19 cellular contexts compared by ENCODE assay signal in the genomic region with DNA sequence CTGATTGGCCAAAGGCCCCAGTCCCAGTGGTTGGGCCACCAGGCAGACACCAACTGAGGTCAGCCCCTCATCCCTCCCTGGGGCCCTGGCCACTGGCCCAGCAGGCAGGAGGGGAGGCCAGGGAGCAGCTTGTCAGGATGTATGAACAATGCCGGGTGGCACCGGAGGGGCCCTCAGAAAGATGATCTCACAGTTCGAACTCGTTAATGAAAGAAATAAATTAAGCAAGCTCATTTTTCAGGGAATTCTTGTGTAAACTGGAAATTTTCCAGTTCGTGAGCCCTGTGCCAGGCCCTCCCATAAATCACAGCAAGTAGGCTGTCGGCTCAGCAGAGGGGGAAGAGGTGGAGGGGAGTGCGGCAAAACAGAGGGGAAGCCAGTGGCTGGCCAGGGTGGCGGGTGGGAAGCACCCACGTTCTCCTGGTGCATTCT.
DNase-seq lines count a peak whose midpoint lies in the region; ATAC-seq and TF ChIP-seq lines count a peak whose summit lies in the region.
"Had no signal": no experiment of that assay in that cellular context is flagged by ENCODE, and none has a peak within 500 bp of the region (broad histone marks: within the 10 kb centered on the region; RNA-seq: fewer than 3 reads in every experiment).

No MANE protein-coding gene starts in this region.

- H3K9me2 ChIP-seq in GM23248 (ENCODE audit: insufficient read depth): no peaks in the 10 kb centered on the region

- no peak overlapping the region for H3K27ac ChIP-seq in GM23248
- H3K27ac ChIP-seq: tibial artery had no signal

- peak; percentile 79 for DNase-seq in DMS 273 (lab: John Stamatoyannopoulos, UW; ENCODE audit: unreplicated experiment)
- DNase-seq in NCI-H1694 (lab: John Stamatoyannopoulos, UW): peak; percentile 97
- peak; percentile 5 for DNase-seq in astrocyte of the cerebellum (ENCODE audit: low read depth)
- no peak for DNase-seq in omental fat pad (ENCODE audit: low spot score)
- DNase-seq in activated naive CD4-positive, alpha-beta T cell treated with anti-CD3 and anti-CD28 coated beads, Interleukin-2, amount 10 ng/mL, durations not matched to agents 7 days and 5 days: no peak
- no peak for DNase-seq in GM23248
- no peak for DNase-seq in NCI-H345 (lab: John Stamatoyannopoulos, UW)
- no peak for DNase-seq in CD14-positive monocyte (ENCODE audit: low spot score)
- DNase-seq: activated CD4-positive, alpha-beta T cell treated with anti-CD3 and anti-CD28 coated beads, Interleukin-2, amount 50 U/mL, for 4 hours; BE2C; DND-41; mucosa of descending colon; NCI-H510A; stimulated activated CD4-positive, alpha-beta T cell treated with anti-CD3 and anti-CD28 coated beads, Interleukin-1b, Interleukin-23, amount 100 ng/mL, for 48 hours; tibial artery had no signal

- ATAC-seq in omental fat pad (ENCODE audit: low FRiP score): peak; percentile 55
- ATAC-seq: mucosa of descending colon, Panc1 had no signal

- in situ Hi-C loops in astrocyte of the cerebellum (cut with HindIII; ENCODE audit: low sequenced_read_pairs) (no loop called here), GM23248 (cut with MboI) (no loop called here)

- H3K4me3 Mint-ChIP-seq in activated naive CD4-positive, alpha-beta T cell treated with anti-CD3 and anti-CD28 coated beads, Interleukin-2, amount 10 ng/mL, durations not matched to agents 7 days and 5 days: no peak overlapping the region
- H3K4me3 Mint-ChIP-seq in CD14-positive monocyte: no peak overlapping the region
- H3K4me3 Mint-ChIP-seq: T-helper 2 cell treated with Interferon-gamma antibody and Interleukin-4, amounts not matched to agents 5 μg/mL and 100 μg/mL, for 36 hours had no signal

- H3K4me2 ChIP-seq in GM23248 (ENCODE audit: unreplicated experiment): no peak overlapping the region

- H3K9ac ChIP-seq in GM23248: no peak overlapping the region

- H3F3A ChIP-seq in GM23248 (ENCODE audit: insufficient read depth): no peaks in the 10 kb centered on the region

- H3K27me3 Mint-ChIP-seq in activated naive CD4-positive, alpha-beta T cell treated with anti-CD3 and anti-CD28 coated beads, Interleukin-2, amount 10 ng/mL, durations not matched to agents 7 days and 5 days: peaks cover 15% of the 10 kb centered on the region
- H3K27me3 Mint-ChIP-seq in CD14-positive monocyte (ENCODE audit: low read depth in 3 of 3): peaks cover 0 to 1% (median 0%) of the 10 kb centered on the region in 3 donors

- H3K4me1 Mint-ChIP-seq in activated naive CD4-positive, alpha-beta T cell treated with anti-CD3 and anti-CD28 coated beads, Interleukin-2, amount 10 ng/mL, durations not matched to agents 7 days and 5 days: no peaks in the 10 kb centered on the region
- H3K4me1 Mint-ChIP-seq in CD14-positive monocyte: no peaks in the 10 kb centered on the region

- no peaks in the 10 kb centered on the region for H3K36me3 ChIP-seq in GM23248 (ENCODE audit: low read depth)
- H3K36me3 ChIP-seq: BE2C, tibial artery had no signal

- H2AFZ ChIP-seq in GM23248: no peak overlapping the region

- H3K79me2 ChIP-seq in GM23248 (ENCODE audit: insufficient read depth): no peaks in the 10 kb centered on the region

- H3K27me3 ChIP-seq in GM23248 (replicated peaks; ENCODE audit: insufficient read depth): no peaks in the 10 kb centered on the region
- H3K27me3 ChIP-seq: BE2C, tibial artery had no signal

- H4K20me1 ChIP-seq in GM23248 (ENCODE audit: insufficient read depth): no peaks in the 10 kb centered on the region

- no peak overlapping the region for H3K4me3 ChIP-seq in astrocyte of the cerebellum (ENCODE audit: low read depth, low read length)
- H3K4me3 ChIP-seq in GM23248: no peak overlapping the region
- H3K4me3 ChIP-seq: GM12878, mucosa of descending colon, tibial artery had no signal

- no peaks in the 10 kb centered on the region for H3K4me1 ChIP-seq in GM23248 (ENCODE audit: insufficient read depth)
- H3K4me1 ChIP-seq: BE2C had no signal

- CTCF ChIA-PET in activated naive CD4-positive, alpha-beta T cell treated with anti-CD3 and anti-CD28 coated beads, Interleukin-2, amount 10 ng/mL, durations not matched to agents 7 days and 5 days (lab: Charles Lee): no interaction called here

- intact Hi-C loops in CD14-positive monocyte (cut with micrococcal nuclease): no loop called here

- H3K9me3 Mint-ChIP-seq in activated naive CD4-positive, alpha-beta T cell treated with anti-CD3 and anti-CD28 coated beads, Interleukin-2, amount 10 ng/mL, durations not matched to agents 7 days and 5 days: no peaks in the 10 kb centered on the region
- H3K9me3 Mint-ChIP-seq in CD14-positive monocyte: peaks cover 0 to 2% (median 0%) of the 10 kb centered on the region in 7 donors
- H3K9me3 Mint-ChIP-seq: activated T-helper 2 cell treated with anti-CD3 and anti-CD28 coated beads, Interferon-gamma antibody, Interleukin-2, Interleukin-4, amounts not matched to agents 10 μg/mL and 5 μg/mL and 100 μg/mL, durations not matched to agents 14 hours and 24 hours and 36 hours; T-helper 2 cell treated with Interferon-gamma antibody and Interleukin-4, amounts not matched to agents 5 μg/mL and 100 μg/mL, for 36 hours had no signal

- H3K27ac Mint-ChIP-seq in activated naive CD4-positive, alpha-beta T cell treated with anti-CD3 and anti-CD28 coated beads, Interleukin-2, amount 10 ng/mL, durations not matched to agents 7 days and 5 days: no peak overlapping the region
- peak overlapping the region in 1 of 7 donors; percentile 36 for H3K27ac Mint-ChIP-seq in CD14-positive monocyte
- H3K27ac Mint-ChIP-seq: activated T-helper 2 cell treated with anti-CD3 and anti-CD28 coated beads, Interferon-gamma antibody, Interleukin-2, Interleukin-4, amounts not matched to agents 10 μg/mL and 5 μg/mL and 100 μg/mL, durations not matched to agents 14 hours and 24 hours and 36 hours; T-helper 2 cell treated with Interferon-gamma antibody and Interleukin-4, amounts not matched to agents 5 μg/mL and 100 μg/mL, for 36 hours had no signal

- TF ChIP-seq CTCF in astrocyte of the cerebellum (IDR thresholded peaks at IDR 0.05; ENCODE audit: low read depth, low read length, missing control alignments): no peak
- TF ChIP-seq CTCF in omental fat pad (IDR thresholded peaks at IDR 0.05): no peak
- no peak for TF ChIP-seq CTCF in CD14-positive monocyte (IDR thresholded peaks at IDR 0.05)

- H3K9me3 ChIP-seq in GM23248 (ENCODE audit: low read depth): no peaks in the 10 kb centered on the region
- H3K9me3 ChIP-seq: BE2C, mucosa of descending colon, tibial artery had no signal

- no peaks in the 10 kb centered on the region for H3K36me3 Mint-ChIP-seq in activated naive CD4-positive, alpha-beta T cell treated with anti-CD3 and anti-CD28 coated beads, Interleukin-2, amount 10 ng/mL, durations not matched to agents 7 days and 5 days
- H3K36me3 Mint-ChIP-seq in CD14-positive monocyte: no peaks in the 10 kb centered on the region

- 18 to 20% methylated on average over 9 of the region's 9 CpGs for WGBS in GM23248 (ENCODE audit: low coverage in 1 of 2, low lambda C conversion rate in 2 of 2, missing lambda C conversion rate in 2 of 2), 2 experiments

Comparison
In these comparisons a context has a peak if more than half of its experiments do, and no peak if none do; other contexts are left out.
1. DNase-seq: peak in DMS 273 (single experiment), NCI-H1694 (single experiment) and astrocyte of the cerebellum (single experiment); none in omental fat pad (single experiment), activated naive CD4-positive, alpha-beta T cell treated with anti-CD3 and anti-CD28 coated beads, Interleukin-2, amount 10 ng/mL, durations not matched to agents 7 days and 5 days (single experiment), GM23248 (single experiment), NCI-H345 (single experiment) and CD14-positive monocyte (single experiment).